11 cellular contexts compared by ENCODE assay signal in genomic region chr18:54828986-54829385, GRCh38. TPM values are rescaled to one million over a fixed set of nuclear protein-coding genes. Genes with fewer than 3 reads are reported as not detected.
DNase-seq lines count a peak whose midpoint lies in the region; ATAC-seq, FAIRE-seq and TF ChIP-seq lines count a peak whose summit lies in the region.
"Had no signal": no experiment of that assay in that cellular context is flagged by ENCODE, and none has a peak within 500 bp of the region (broad histone marks: within the 10 kb centered on the region; RNA-seq: fewer than 3 reads in every experiment).

No MANE protein-coding gene starts in this region.

- no peaks in the 10 kb centered on the region for H3K9me1 ChIP-seq in keratinocyte (ENCODE audit: control insufficient read depth, extremely low read depth, insufficient read depth, low read length)

- H3K9ac ChIP-seq in keratinocyte (ENCODE audit: control insufficient read depth, extremely low read depth, insufficient read depth, low read length), result peak overlapping the region; percentile 95

- H3K36me3 Mint-ChIP-seq in activated naive CD8-positive, alpha-beta T cell treated with anti-CD3 and anti-CD28 coated beads, Interleukin-2, amount 10 ng/mL, durations not matched to agents 7 days and 5 days, result no peaks in the 10 kb centered on the region
- peaks cover 6% of the 10 kb centered on the region for H3K36me3 Mint-ChIP-seq in stimulated activated memory B cell treated with anti-CD40 and anti-IgM and Interleukin-4, amounts not matched to agents 10 μg/mL and 1 μg/mL and 100 μg/mL, for 72 hours

- peaks cover 10% of the 10 kb centered on the region for H3K4me1 Mint-ChIP-seq in activated naive CD8-positive, alpha-beta T cell treated with anti-CD3 and anti-CD28 coated beads, Interleukin-2, amount 10 ng/mL, durations not matched to agents 7 days and 5 days
- H3K4me1 Mint-ChIP-seq in stimulated activated memory B cell treated with anti-CD40 and anti-IgM and Interleukin-4, amounts not matched to agents 10 μg/mL and 1 μg/mL and 100 μg/mL, for 72 hours, result peaks cover 9% of the 10 kb centered on the region

- H2AFZ ChIP-seq in keratinocyte (ENCODE audit: control insufficient read depth, low read length), result peak overlapping the region; percentile 98

- H3K4me3 ChIP-seq in keratinocyte (ENCODE audit: control insufficient read depth in 2 of 3, extremely low read depth in 1 of 3, insufficient read depth in 2 of 3, low read depth in 1 of 3, low read length in 3 of 3), result peak overlapping the region; percentile 56 to 92 (median 77)

- H3K9me3 Mint-ChIP-seq in activated naive CD8-positive, alpha-beta T cell treated with anti-CD3 and anti-CD28 coated beads, Interleukin-2, amount 10 ng/mL, durations not matched to agents 7 days and 5 days, result peaks cover 10% of the 10 kb centered on the region
- peaks cover 8% of the 10 kb centered on the region for H3K9me3 Mint-ChIP-seq in stimulated activated memory B cell treated with anti-CD40 and anti-IgM and Interleukin-4, amounts not matched to agents 10 μg/mL and 1 μg/mL and 100 μg/mL, for 72 hours

- no peak for FAIRE-seq in keratinocyte (lab: Jason Lieb, UNC)
- FAIRE-seq: A204.1, TTC549 had no signal

- peak; percentile 14 for DNase-seq in NCI-H1105 (lab: John Stamatoyannopoulos, UW)
- DNase-seq in NCI-H1105 treated with DMSO at 0.1 percent for 48 hours (lab: John Stamatoyannopoulos, UW), result no peak
- no peak for DNase-seq in activated naive CD8-positive, alpha-beta T cell treated with anti-CD3 and anti-CD28 coated beads, Interleukin-2, amount 10 ng/mL, durations not matched to agents 7 days and 5 days
- no peak for DNase-seq in keratinocyte (ENCODE audit: low read depth, low spot score)
- no peak for DNase-seq in glomerular visceral epithelial cell (ENCODE audit: extremely low spot score)
- DNase-seq in activated CD4-positive, alpha-beta T cell treated with anti-CD3 and anti-CD28 coated beads for 1 hour, result no peak

- peaks cover 32% of the 10 kb centered on the region for H3K4me1 ChIP-seq in keratinocyte (ENCODE audit: control insufficient read depth, extremely low read depth, insufficient read depth, low read length)

- H3K9me3 ChIP-seq in keratinocyte (ENCODE audit: control insufficient read depth, low read depth, low read length), result no peaks in the 10 kb centered on the region

- H3K27ac ChIP-seq in keratinocyte (ENCODE audit: control insufficient read depth, insufficient read depth, low read length), result peak overlapping the region; percentile 91

- dilution Hi-C loops in keratinocyte (cut with MboI; ENCODE audit: extremely low pct_ligation_motif_present, low sequenced_read_pairs), result no loop called here

- no peaks in the 10 kb centered on the region for H3K79me2 ChIP-seq in keratinocyte (ENCODE audit: control insufficient read depth, insufficient read depth, low read length)

- no peaks in the 10 kb centered on the region for H4K20me1 ChIP-seq in keratinocyte (ENCODE audit: control insufficient read depth, extremely low read depth, insufficient read depth, low read length)

- peaks cover 55% of the 10 kb centered on the region for H3K27me3 Mint-ChIP-seq in activated naive CD8-positive, alpha-beta T cell treated with anti-CD3 and anti-CD28 coated beads, Interleukin-2, amount 10 ng/mL, durations not matched to agents 7 days and 5 days
- H3K27me3 Mint-ChIP-seq in stimulated activated memory B cell treated with anti-CD40 and anti-IgM and Interleukin-4, amounts not matched to agents 10 μg/mL and 1 μg/mL and 100 μg/mL, for 72 hours, result peaks cover 61% of the 10 kb centered on the region

- no peak for TF ChIP-seq CTCF in keratinocyte (optimal IDR thresholded peaks at IDR 0.05 in 1 of 3, IDR thresholded peaks at IDR 0.05 in 1 of 3, conservative IDR thresholded peaks at IDR 0.05 in 1 of 3; ENCODE audit: extremely low read depth in 1 of 3, insufficient read depth in 2 of 3, low read length in 3 of 3)

- H3K27ac Mint-ChIP-seq in activated naive CD8-positive, alpha-beta T cell treated with anti-CD3 and anti-CD28 coated beads, Interleukin-2, amount 10 ng/mL, durations not matched to agents 7 days and 5 days, result no peak overlapping the region
- no peak overlapping the region for H3K27ac Mint-ChIP-seq in stimulated activated memory B cell treated with anti-CD40 and anti-IgM and Interleukin-4, amounts not matched to agents 10 μg/mL and 1 μg/mL and 100 μg/mL, for 72 hours

- H3K4me2 ChIP-seq in keratinocyte (ENCODE audit: control insufficient read depth, extremely low read depth, insufficient read depth, low read depth, low read length), result peak overlapping the region; percentile 98

- H3K4me3 Mint-ChIP-seq in activated naive CD8-positive, alpha-beta T cell treated with anti-CD3 and anti-CD28 coated beads, Interleukin-2, amount 10 ng/mL, durations not matched to agents 7 days and 5 days, result peak overlapping the region; percentile 78
- H3K4me3 Mint-ChIP-seq in stimulated activated memory B cell treated with anti-CD40 and anti-IgM and Interleukin-4, amounts not matched to agents 10 μg/mL and 1 μg/mL and 100 μg/mL, for 72 hours, result peak overlapping the region; percentile 76

- H3K36me3 ChIP-seq in keratinocyte (ENCODE audit: control insufficient read depth in 2 of 2, extremely low read depth in 1 of 2, insufficient read depth in 2 of 2, low read length in 2 of 2), result no peaks in the 10 kb centered on the region

- no peaks in the 10 kb centered on the region for H3K27me3 ChIP-seq in keratinocyte (ENCODE audit: control insufficient read depth, extremely low read depth, insufficient read depth, low read length)

- POLR2A ChIA-PET in activated naive CD8-positive, alpha-beta T cell treated with anti-CD3 and anti-CD28 coated beads, Interleukin-2, amount 10 ng/mL, durations not matched to agents 7 days and 5 days (lab: Charles Lee), result no interaction called here

- ATAC-seq in activated naive CD8-positive, alpha-beta T cell treated with anti-CD3 and anti-CD28 coated beads, Interleukin-2, amount 10 ng/mL, durations not matched to agents 7 days and 5 days (ENCODE audit: low read depth), result no peak
- ATAC-seq in stimulated activated memory B cell treated with anti-CD40 and anti-IgM and Interleukin-4, amounts not matched to agents 10 μg/mL and 1 μg/mL and 100 μg/mL, for 72 hours, result no peak
- ATAC-seq in GM19035 (IDR thresholded peaks at IDR 0.05; ENCODE audit: unreplicated experiment), result no peak

RNA-seq across cellular contexts. Expression of gene RAB27B, which starts 0.7 kb away (rescaled TPM):
- total RNA-seq in activated naive CD8-positive, alpha-beta T cell treated with anti-CD3 and anti-CD28 coated beads, Interleukin-2, amount 10 ng/mL, durations not matched to agents 7 days and 5 days, result 1 to 10 TPM; 1.4 to 1.7 TPM
- polyA plus RNA-seq in keratinocyte, result 1.3 to 4.2 TPM (median 4.0 TPM) in 3 replicates
- 20.7 TPM for polyA plus RNA-seq in keratinocyte (2011; ENCODE audit: low read depth)
- polyA plus RNA-seq in keratinocyte (2011; cell fraction: cytosol; rRNA removed), result 2.2 and 3.5 TPM in 2 replicates
- 2.2 and 3.0 TPM in 2 replicates for polyA plus RNA-seq in keratinocyte (2011; cell fraction: nucleus; rRNA removed)
- polyA plus RNA-seq in keratinocyte (2012; ENCODE audit: low replicate concordance), result 4.1 and 11.9 TPM in 2 replicates
- 1.9 to 7.5 TPM (median 7.0 TPM) in 3 replicates for polyA minus RNA-seq in keratinocyte
- polyA minus RNA-seq in keratinocyte (2011; cell fraction: cytosol; rRNA and poly(A)+ RNA removed), result 4.8 TPM
- polyA minus RNA-seq in keratinocyte (2011; cell fraction: nucleus; rRNA and poly(A)+ RNA removed), result 3.5 and 4.1 TPM in 2 replicates
- total RNA-seq: lung microvascular endothelial cell had no signal
